In the genomic region with DNA sequence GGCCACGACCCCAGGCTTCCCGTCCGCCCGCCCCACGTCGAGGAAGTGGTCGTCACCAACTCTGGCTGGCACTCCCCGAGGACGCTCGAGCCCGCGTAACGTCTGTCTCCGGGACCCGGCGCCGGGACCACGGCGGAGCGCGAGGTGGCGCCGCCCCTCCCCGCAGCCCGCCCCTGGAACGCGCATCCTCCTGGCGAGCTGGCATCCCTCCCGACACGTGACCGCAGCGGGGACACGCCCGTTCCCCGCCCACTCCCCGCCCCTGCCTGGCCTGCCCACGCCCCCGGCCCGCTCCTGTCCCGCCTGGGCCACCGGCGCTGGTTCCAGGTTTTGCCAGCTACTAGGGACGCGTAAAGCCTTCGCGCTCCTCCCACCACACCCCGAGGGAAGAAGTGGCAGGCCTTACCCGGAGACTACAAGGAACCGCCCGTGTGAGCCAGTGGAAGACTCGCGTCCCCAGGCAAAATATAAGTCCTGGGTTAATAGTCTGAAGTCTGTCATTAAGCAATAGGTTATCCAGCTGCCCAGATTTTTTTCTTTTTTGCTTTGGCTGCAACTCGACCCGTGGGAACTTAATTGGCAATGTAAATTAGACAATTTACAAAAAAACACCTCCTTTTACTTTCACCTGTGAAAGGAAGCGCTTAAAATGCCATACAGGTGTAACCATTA, we compare ENCODE assay signal across 8 cellular contexts. TPM values are rescaled to one million over a fixed set of nuclear protein-coding genes. Genes with fewer than 3 reads are reported as not detected.
DNase-seq lines count a peak whose midpoint lies in the region; ATAC-seq and TF ChIP-seq lines count a peak whose summit lies in the region.

A gene (minus strand): TSS at position 131 of the 672 bp plus-strand sequence. CDS start 20,291 bp downstream, outside the sequence.

- CTCF ChIA-PET in MCF 10A (lab: Yijun Ruan, JAX): interaction anchor here (0.7 to 3.3 kb wide), 9 partner anchors 8 to 435 kb away, joined by 3 to 20 read pairs (median 4); no protein-coding TSS in a partner anchor

- POLR2A ChIA-PET in MCF 10A (lab: Yijun Ruan, JAX): interaction anchor here (0.6 to 3.9 kb wide), 24 partner anchors 8 to 382 kb away, joined by 3 to 103 read pairs (median 5); a partner anchor contains a TSS

- peak in 1 of 4 donors; percentile 10 for TF ChIP-seq EP300 in sigmoid colon (IDR thresholded peaks at IDR 0.05)

- H3K4me3 Mint-ChIP-seq in MCF 10A (ENCODE audit: unreplicated experiment): peak within 1 kb of the TSS; percentile 77

- TF ChIP-seq POLR2A in sigmoid colon (IDR thresholded peaks at IDR 0.05): no peak

- ATAC-seq in HG02678 (IDR thresholded peaks at IDR 0.05; ENCODE audit: unreplicated experiment) (peak; percentile 72), GM21717 (IDR thresholded peaks at IDR 0.05; ENCODE audit: unreplicated experiment) (no peak)

- 2 to 3% methylated on average over 55 of the region's 55 CpGs for WGBS in sigmoid colon, 2 donors

- H3K27me3 ChIP-seq in WERI-Rb-1 (ENCODE audit: insufficient read depth, low read depth, severe bottlenecking): no peaks in the 10 kb centered on the region
- H3K27me3 ChIP-seq in sigmoid colon: no peaks in the 10 kb centered on the region

- no peaks in the 10 kb centered on the region for H3K9me3 Mint-ChIP-seq in MCF 10A (ENCODE audit: unreplicated experiment)

- H3K4me1 Mint-ChIP-seq in MCF 10A (ENCODE audit: insufficient read depth, unreplicated experiment): peaks cover 8% of the 10 kb centered on the region

- no peaks in the 10 kb centered on the region for H3K27me3 Mint-ChIP-seq in MCF 10A (ENCODE audit: insufficient read depth, unreplicated experiment)

- intact Hi-C loops in MCF 10A (cut with micrococcal nuclease) (loop anchor here (2.0 to 5.0 kb wide), 2 partner anchors 29 to 954 kb away; a partner anchor contains a TSS), sigmoid colon (cut with DNase I) (loop anchor here (1.0 to 5.0 kb wide), 3 partner anchors 28 to 954 kb away; a partner anchor contains a TSS)

- peak; percentile 97 for DNase-seq in COLO668 (lab: John Stamatoyannopoulos, UW; ENCODE audit: unreplicated experiment)
- peak; percentile 95 for DNase-seq in NCI-H2171 treated with DMSO at 0.1 percent for 48 hours (lab: John Stamatoyannopoulos, UW)
- peak; percentile 97 for DNase-seq in WERI-Rb-1
- peak; percentile 94 for DNase-seq in MCF 10A (ENCODE audit: unreplicated experiment)
- DNase-seq in sigmoid colon: peak; percentile 98

- H3K27ac Mint-ChIP-seq in MCF 10A (ENCODE audit: low read depth, unreplicated experiment): peak within 1 kb of the TSS; percentile 88

- H3K4me3 ChIP-seq in WERI-Rb-1 (ENCODE audit: low read depth, low read length): peak within 1 kb of the TSS; percentile 93
- H3K4me3 ChIP-seq in iPS-11a (ENCODE audit: low read depth, low read length): peak within 1 kb of the TSS; percentile 67
- peak within 1 kb of the TSS; percentile 69 to 88 (median 73) for H3K4me3 ChIP-seq in sigmoid colon

- no peak for TF ChIP-seq CTCF in WERI-Rb-1 (IDR thresholded peaks at IDR 0.05; ENCODE audit: low read depth, low read length)
- no peak for TF ChIP-seq CTCF in MCF 10A (IDR thresholded peaks at IDR 0.05; ENCODE audit: unreplicated experiment)
- TF ChIP-seq CTCF in sigmoid colon (IDR thresholded peaks at IDR 0.05): no peak

- H3K36me3 ChIP-seq in WERI-Rb-1 (no peaks in the 10 kb centered on the region), sigmoid colon (no peaks in the 10 kb centered on the region)

- no peaks in the 10 kb centered on the region for H3K9me3 ChIP-seq in WERI-Rb-1 (ENCODE audit: severe bottlenecking)
- H3K9me3 ChIP-seq in sigmoid colon: no peaks in the 10 kb centered on the region

- H3K4me1 ChIP-seq in sigmoid colon: peaks cover 0 to 13% (median 9%) of the 10 kb centered on the region in 4 donors

- H3K27ac ChIP-seq in WERI-Rb-1 (peak within 1 kb of the TSS; percentile 86), sigmoid colon (peak within 1 kb of the TSS; percentile 74 to 91 (median 86))

- BruUV-seq in MCF 10A (replicated peaks; lab: Mats Ljungman, UMichigan): no TSS peak

- H3K36me3 Mint-ChIP-seq in MCF 10A (ENCODE audit: insufficient read depth, unreplicated experiment): no peaks in the 10 kb centered on the region

RNA-seq across cellular contexts. Expression of the gene that starts here (rescaled TPM):
- 14.8 and 21.5 TPM in 2 replicates for total RNA-seq in MCF 10A (2022)
- total RNA-seq in sigmoid colon: 100 to 1,000 TPM in 1 of 4 donors, 10 to 100 TPM in 3; 71.3 to 110 (median 94.6) TPM
- 10 to 100 TPM; 15.2 to 45.3 (median 42.0) TPM for polyA plus RNA-seq in sigmoid colon
